8 cellular contexts compared by ENCODE assay signal in genomic region chr14:99480856-99481744, GRCh38. TPM values are rescaled to one million over a fixed set of nuclear protein-coding genes. Genes with fewer than 3 reads are reported as not detected.
DNase-seq lines count a peak whose midpoint lies in the region; ATAC-seq and TF ChIP-seq lines count a peak whose summit lies in the region.

CCNK (plus strand) TSS chr14:99481409; CDS start chr14:99492678, 11,269 bp downstream.
SETD3 (minus strand) TSS chr14:99480859; CDS start chr14:99465805, 15,054 bp downstream.

- H3K4me3 ChIP-seq in heart left ventricle, result peak within 1 kb of the TSS; percentile 67 to 96 (median 86)

- TF ChIP-seq CTCF in GM13976 (IDR thresholded peaks at IDR 0.05; ENCODE audit: borderline replicate concordance, control extremely low read depth, extremely low read depth, insufficient read depth, missing control alignments) (no peak), heart left ventricle (IDR thresholded peaks at IDR 0.05) (no peak), type B pancreatic cell (conservative IDR thresholded peaks at IDR 0.05) (no peak)

- WGBS in heart left ventricle, 4 donors, result 0 to 1% (median 0%) methylated on average over 33 to 92 of the region's 92 CpGs

- TF ChIP-seq POLR2A in heart left ventricle (IDR thresholded peaks at IDR 0.05), result peak; percentile 74 to 87

- DNase-seq in GM13976 (ENCODE audit: low spot score) (peak; percentile 99), NCI-H146 treated with DMSO at 0.1 percent for 48 hours (lab: John Stamatoyannopoulos, UW; ENCODE audit: unreplicated experiment) (peak; percentile 96), amniotic epithelial cell (ENCODE audit: low read depth) (peak; percentile 99), heart left ventricle (peak; percentile 100), pons (ENCODE audit: low spot score) (peak; percentile 100), type B pancreatic cell (ENCODE audit: extremely low spot score, unreplicated experiment) (peak; percentile 100)

- H3K36me3 Mint-ChIP-seq in type B pancreatic cell, result no peaks in the 10 kb centered on the region

- no peaks in the 10 kb centered on the region for H3K9me3 ChIP-seq in heart left ventricle

- no peaks in the 10 kb centered on the region for H3K9me3 Mint-ChIP-seq in type B pancreatic cell

- intact Hi-C loops in T-helper 1 cell treated with Interleukin-12 subunit alpha and Interleukin-12 subunit beta and Interleukin-4 antibody, amounts not matched to agents 30 ng/mL and 1 ng/mL, for 36 hours (cut with micrococcal nuclease), result loop anchor here (1.0 to 5.0 kb wide), 10 partner anchors 44 to 1504 kb away; partner anchors contain the start of genes CCDC85C, CYP46A1, WDR25 and YY1
- intact Hi-C loops in heart left ventricle (cut with DNase I), result no loop called here

- peaks cover 9 to 60% (median 43%) of the 10 kb centered on the region in 12 donors for H3K4me1 ChIP-seq in heart left ventricle

- ATAC-seq in HG02870 (IDR thresholded peaks at IDR 0.05; ENCODE audit: unreplicated experiment) (peak; percentile 89), heart left ventricle (peak; percentile 94 to 98 (median 97))

- no peaks in the 10 kb centered on the region for H3K27me3 Mint-ChIP-seq in type B pancreatic cell

- peak within 1 kb of the TSS; percentile 99 for H3K4me3 Mint-ChIP-seq in type B pancreatic cell

- in situ Hi-C loops in GM13976 (cut with MboI; ENCODE audit: low sequenced_read_pairs, unreplicated experiment), result no loop called here

- peak within 1 kb of the TSS; percentile 100 for H3K27ac Mint-ChIP-seq in type B pancreatic cell

- peak within 1 kb of the TSS; percentile 85 to 95 (median 92) for H3K27ac ChIP-seq in heart left ventricle

- H3K4me1 Mint-ChIP-seq in type B pancreatic cell (ENCODE audit: unreplicated experiment), result peaks cover 42% of the 10 kb centered on the region

- H3K36me3 ChIP-seq in heart left ventricle, result no peaks in the 10 kb centered on the region

- no peaks in the 10 kb centered on the region for H3K27me3 ChIP-seq in heart left ventricle

RNA-seq across cellular contexts. Expression of gene CCNK, which starts in this region (rescaled TPM):
- total RNA-seq in T-helper 1 cell treated with Interleukin-12 subunit alpha and Interleukin-12 subunit beta and Interleukin-4 antibody, amounts not matched to agents 30 ng/mL and 1 ng/mL, for 36 hours, result 75.5 and 86.7 TPM in 2 replicates
- 10 to 100 TPM; 11.8 to 35.3 (median 30.2) TPM for total RNA-seq in heart left ventricle
- polyA plus RNA-seq in heart left ventricle, result 10 to 100 TPM in 1 of 2 donors, 1 to 10 TPM in 1; 9.1 to 20.6 TPM
- 66.2 and 84.0 TPM in 2 replicates for total RNA-seq in type B pancreatic cell (ENCODE audit: low replicate concordance)

RNA-seq across cellular contexts. Expression of gene SETD3, which starts in this region (rescaled TPM):
- 52.4 and 59.5 TPM in 2 replicates for total RNA-seq in T-helper 1 cell treated with Interleukin-12 subunit alpha and Interleukin-12 subunit beta and Interleukin-4 antibody, amounts not matched to agents 30 ng/mL and 1 ng/mL, for 36 hours
- total RNA-seq in heart left ventricle (100 to 1,000 TPM in 4 of 9 donors, 10 to 100 TPM in 5; 80.1 to 130 (median 99.4) TPM), type B pancreatic cell (ENCODE audit: low replicate concordance) (50.2 and 52.7 TPM in 2 replicates)
- polyA plus RNA-seq in heart left ventricle, result 10 to 100 TPM; 49.7 to 81.7 TPM

Comparison
In these comparisons a context has a peak if more than half of its experiments do, and no peak if none do; other contexts are left out.
1. Peak in every context shown above with its lines: DNase-seq, ATAC-seq, H3K4me3 ChIP-seq and H3K27ac ChIP-seq.